Comparison of ENCODE assay signal across 12 cellular contexts in genomic region chr3:188950006-188950405, GRCh38.
A peak's percentile ranks its signal among the peaks of the same experiment; 100 is the strongest.
DNase-seq lines count a peak whose midpoint lies in the region; ATAC-seq and TF ChIP-seq lines count a peak whose summit lies in the region.
"Had no signal": no experiment of that assay in that cellular context is flagged by ENCODE, and none has a peak within 500 bp of the region (broad histone marks: within the 10 kb centered on the region; RNA-seq: fewer than 3 reads in every experiment).

No MANE protein-coding gene starts in this region.

- no peaks in the 10 kb centered on the region for H3K9me3 ChIP-seq in left ventricle myocardium inferior (replicated peaks)
- H3K9me3 ChIP-seq in ovary = no peaks in the 10 kb centered on the region
- no peaks in the 10 kb centered on the region for H3K9me3 ChIP-seq in uterus

- H3K4me1 ChIP-seq in left ventricle myocardium inferior (peaks cover 64% of the 10 kb centered on the region), ovary (ENCODE audit: insufficient read depth) (peaks cover 23% of the 10 kb centered on the region), uterus (peaks cover 10 to 15% of the 10 kb centered on the region in 2 donors)

- intact Hi-C loops in left ventricle myocardium inferior (cut with micrococcal nuclease) (loop anchor here (10.0 kb wide), 2 partner anchors 195 to 795 kb away; partner anchors contain the start of gene LPP), Right ventricle myocardium superior (cut with DNase I) (loop anchor here (5.0 kb wide), 1 partner anchor 898 kb away; no protein-coding TSS in a partner anchor), ovary (cut with DNase I) (loop anchor here in 1 of 4 donors (5.0 kb wide), 1 partner anchor 1208 kb away; no protein-coding TSS in a partner anchor), uterus (cut with DNase I; ENCODE audit: low total_unique reads) (loop anchor here (10.0 kb wide), 1 partner anchor 895 kb away; no protein-coding TSS in a partner anchor)

- H3K4me3 ChIP-seq in left ventricle myocardium inferior (no peak overlapping the region), choroid plexus epithelial cell (ENCODE audit: low read depth, low read length) (no peak overlapping the region), ovary (no peak overlapping the region), uterus (no peak overlapping the region)

- DNase-seq in left ventricle myocardium inferior = no peak
- DNase-seq in Right ventricle myocardium superior = no peak
- DNase-seq in choroid plexus epithelial cell (ENCODE audit: low read depth) = peak; percentile 40
- DNase-seq in ovary = no peak
- DNase-seq in uterus = no peak
- DNase-seq in NCI-H524 (lab: John Stamatoyannopoulos, UW) = no peak
- DNase-seq: activated T-cell treated with anti-CD3 and anti-CD28 coated beads, Interleukin-2, amount 50 U/mL, for 72 hours; cerebellar nuclear complex; HCEC 1CT; NCI-H774 had no signal

- H3K36me3 ChIP-seq in left ventricle myocardium inferior (no peaks in the 10 kb centered on the region), ovary (no peaks in the 10 kb centered on the region), uterus (no peaks in the 10 kb centered on the region)

- ATAC-seq in Right ventricle myocardium superior (ENCODE audit: poor library complexity) = no peak
- ATAC-seq in GM21360 (IDR thresholded peaks at IDR 0.05; ENCODE audit: unreplicated experiment) = no peak
- no peak for ATAC-seq in GM21786 (IDR thresholded peaks at IDR 0.05; ENCODE audit: unreplicated experiment)

- no peak for TF ChIP-seq EP300 in ovary (IDR thresholded peaks at IDR 0.05)

- H3K27ac ChIP-seq in left ventricle myocardium inferior (replicated peaks) (peak overlapping the region; percentile 95), ovary (peak overlapping the region; percentile 6 to 90), uterus (peak overlapping the region; percentile 95 to 96)

- 89 to 100% (median 97%) methylated on average over 1 of the region's 1 CpG for WGBS in ovary, 3 donors

- no peaks in the 10 kb centered on the region for H3K27me3 ChIP-seq in left ventricle myocardium inferior (ENCODE audit: low read depth)
- H3K27me3 ChIP-seq in ovary = no peaks in the 10 kb centered on the region
- no peaks in the 10 kb centered on the region for H3K27me3 ChIP-seq in uterus

- TF ChIP-seq CTCF in left ventricle myocardium inferior (IDR thresholded peaks at IDR 0.05; ENCODE audit: borderline replicate concordance) (no peak), choroid plexus epithelial cell (conservative IDR thresholded peaks at IDR 0.05; ENCODE audit: low read depth, low read length) (no peak), ovary (IDR thresholded peaks at IDR 0.05) (no peak), uterus (IDR thresholded peaks at IDR 0.05) (no peak)

- no peak for TF ChIP-seq POLR2A in ovary (IDR thresholded peaks at IDR 0.05)
- TF ChIP-seq POLR2A in uterus (IDR thresholded peaks at IDR 0.05) = no peak
